16 cellular contexts compared by ENCODE assay signal in genomic region chr18:3342628-3343027, GRCh38.
A peak's percentile ranks its signal among the peaks of the same experiment; 100 is the strongest.
DNase-seq lines count a peak whose midpoint lies in the region; ATAC-seq and TF ChIP-seq lines count a peak whose summit lies in the region.
"Had no signal": no experiment of that assay in that cellular context is flagged by ENCODE, and none has a peak within 500 bp of the region (broad histone marks: within the 10 kb centered on the region; RNA-seq: fewer than 3 reads in every experiment).

No MANE protein-coding gene starts in this region.

- no peak overlapping the region for H3K4me3 Mint-ChIP-seq in activated T-helper 17 cell treated with anti-CD3 and anti-CD28 coated beads, Interleukin-2, amount 50 U/mL, for 72 hours
- no peak overlapping the region for H3K4me3 Mint-ChIP-seq in nephron progenitor cell
- H3K4me3 Mint-ChIP-seq in activated T-cell treated with anti-CD3 and anti-CD28 coated beads, Interleukin-2, amount 50 U/mL, for 72 hours, result no peak overlapping the region
- H3K4me3 Mint-ChIP-seq: CD4-positive, alpha-beta memory T cell had no signal

- POLR2A ChIA-PET in HEK293 (lab: Yijun Ruan, JAX), result no interaction called here

- ATAC-seq in activated T-helper 17 cell treated with anti-CD3 and anti-CD28 coated beads, Interleukin-2, amount 50 U/mL, for 72 hours (replicated peaks), result no peak
- ATAC-seq in GM19397 (IDR thresholded peaks at IDR 0.05; ENCODE audit: unreplicated experiment), result no peak
- ATAC-seq in activated T-cell treated with anti-CD3 and anti-CD28 coated beads, Interleukin-2, amount 50 U/mL, for 72 hours (replicated peaks in 1 of 2), result no peak
- ATAC-seq: GM12878 had no signal

- H3K9me3 ChIP-seq in HEK293 (ENCODE audit: control insufficient read depth, insufficient read depth, low read depth, low read length), result no peaks in the 10 kb centered on the region

- peaks cover 9% of the 10 kb centered on the region for H3K4me1 Mint-ChIP-seq in activated T-helper 17 cell treated with anti-CD3 and anti-CD28 coated beads, Interleukin-2, amount 50 U/mL, for 72 hours
- no peaks in the 10 kb centered on the region for H3K4me1 Mint-ChIP-seq in nephron progenitor cell
- H3K4me1 Mint-ChIP-seq in activated T-cell treated with anti-CD3 and anti-CD28 coated beads, Interleukin-2, amount 50 U/mL, for 72 hours (ENCODE audit: low read depth), result peaks cover 14% of the 10 kb centered on the region

- H3K9me3 Mint-ChIP-seq in activated T-helper 17 cell treated with anti-CD3 and anti-CD28 coated beads, Interleukin-2, amount 50 U/mL, for 72 hours, result peaks cover 4% of the 10 kb centered on the region
- H3K9me3 Mint-ChIP-seq in nephron progenitor cell, result peaks cover 15% of the 10 kb centered on the region
- peaks cover 3 to 5% of the 10 kb centered on the region in 2 donors for H3K9me3 Mint-ChIP-seq in activated T-cell treated with anti-CD3 and anti-CD28 coated beads, Interleukin-2, amount 50 U/mL, for 72 hours

- H3K27ac Mint-ChIP-seq in activated T-helper 17 cell treated with anti-CD3 and anti-CD28 coated beads, Interleukin-2, amount 50 U/mL, for 72 hours, result peak overlapping the region; percentile 2
- peak overlapping the region; percentile 49 for H3K27ac Mint-ChIP-seq in nephron progenitor cell
- H3K27ac Mint-ChIP-seq in activated T-cell treated with anti-CD3 and anti-CD28 coated beads, Interleukin-2, amount 50 U/mL, for 72 hours, result no peak overlapping the region

- no peaks in the 10 kb centered on the region for H3K36me3 Mint-ChIP-seq in activated T-helper 17 cell treated with anti-CD3 and anti-CD28 coated beads, Interleukin-2, amount 50 U/mL, for 72 hours (ENCODE audit: low read depth)
- no peaks in the 10 kb centered on the region for H3K36me3 Mint-ChIP-seq in nephron progenitor cell (ENCODE audit: low read depth)
- H3K36me3 Mint-ChIP-seq in activated T-cell treated with anti-CD3 and anti-CD28 coated beads, Interleukin-2, amount 50 U/mL, for 72 hours (ENCODE audit: insufficient read depth in 2 of 2), result peaks cover 3% of the 10 kb centered on the region in 2 donors
- H3K36me3 Mint-ChIP-seq: CD4-positive, alpha-beta memory T cell had no signal

- no peak for TF ChIP-seq CTCF in HEK293 (tag by site-specific recombination; IDR thresholded peaks at IDR 0.05)
- no peak for TF ChIP-seq CTCF in nephron progenitor cell (IDR thresholded peaks at IDR 0.05)

- peaks cover 4% of the 10 kb centered on the region for H3K27me3 Mint-ChIP-seq in activated T-helper 17 cell treated with anti-CD3 and anti-CD28 coated beads, Interleukin-2, amount 50 U/mL, for 72 hours
- no peaks in the 10 kb centered on the region for H3K27me3 Mint-ChIP-seq in nephron progenitor cell (ENCODE audit: low read depth, poor library complexity)
- H3K27me3 Mint-ChIP-seq in activated T-cell treated with anti-CD3 and anti-CD28 coated beads, Interleukin-2, amount 50 U/mL, for 72 hours (ENCODE audit: low read depth), result peaks cover 4% of the 10 kb centered on the region

- no peak overlapping the region for H3K4me3 ChIP-seq in HEK293 (ENCODE audit: low read depth, low read length)
- H3K4me3 ChIP-seq: GM12878 had no signal

- no peaks in the 10 kb centered on the region for H3K4me1 ChIP-seq in HEK293 (ENCODE audit: control insufficient read depth, insufficient read depth, low read length)

- CTCF ChIA-PET in HEK293 (lab: Yijun Ruan, JAX), result no interaction called here

- no peak for DNase-seq in nephron progenitor cell
- no peak for DNase-seq in NCI-H2171 (lab: John Stamatoyannopoulos, UW)
- DNase-seq in activated T-cell treated with anti-CD3 and anti-CD28 coated beads, Interleukin-2, amount 50 U/mL, for 72 hours, result no peak
- DNase-seq: C1 segment of cervical spinal cord; CD4-positive, alpha-beta memory T cell; COR-L47; DMS153; EL; GDM1; GOT3; H7; HCEC 1CT had no signal

- no peak overlapping the region for H3K27ac ChIP-seq in HEK293 (ENCODE audit: extremely low read depth, low read depth, low read length)

- H3K36me3 ChIP-seq in HEK293 (ENCODE audit: control insufficient read depth in 2 of 2, insufficient read depth in 1 of 2, low read length in 2 of 2), result no peaks in the 10 kb centered on the region

TF ChIP-seq in HEK293, 187 proteins besides CTCF, POLR2A, EP300 and RAD21:
- TF ChIP-seq ZNF623 (tag by site-specific recombination; IDR thresholded peaks at IDR 0.05) (peak; percentile 65), BCL6B (tag by site-specific recombination; IDR thresholded peaks at IDR 0.05) (no peak)
